25 cellular contexts compared by ENCODE assay signal in genomic region chr7:51995780-51996179, GRCh38.
"Had no signal": no experiment of that assay in that cellular context is flagged by ENCODE, and none has a peak within 500 bp of the region (broad histone marks: within the 10 kb centered on the region; RNA-seq: fewer than 3 reads in every experiment).

No MANE protein-coding gene starts in this region.

- H3K9me3 ChIP-seq: ovary, right lobe of liver, thoracic aorta, thyroid gland, vagina had no signal

- H2AFZ ChIP-seq: parathyroid adenoma had no signal

- H3K36me3 ChIP-seq: ovary, right lobe of liver, sigmoid colon, stomach, thoracic aorta, thyroid gland, tibial nerve, upper lobe of left lung, vagina had no signal

- H3K27ac ChIP-seq: ovary, parathyroid adenoma, psoas muscle, right lobe of liver, sigmoid colon, stomach, thoracic aorta, thyroid gland, tibial nerve, upper lobe of left lung, vagina had no signal

- ATAC-seq: naive thymus-derived CD8-positive, alpha-beta T cell; natural killer cell treated with Interleukin-12 subunit alpha and Interleukin-12 subunit beta and Interleukin-15 and Interleukin-18, amount 100 ng/mL, for 72 hours; psoas muscle; stimulated activated effector memory CD8-positive, alpha-beta T cell treated with anti-CD3 and anti-CD28 coated beads, Interleukin-12 subunit alpha, Interleukin-12 subunit beta, amount 100 ng/mL, for 72 hours had no signal

- H3K4me1 ChIP-seq: parathyroid adenoma, psoas muscle, right lobe of liver, sigmoid colon, stomach, thyroid gland, tibial nerve, upper lobe of left lung, vagina had no signal

- DNase-seq: naive B cell; naive thymus-derived CD8-positive, alpha-beta T cell; nephron progenitor cell; occipital lobe; ovary; posterior cingulate gyrus; psoas muscle; right lobe of liver; sigmoid colon; small intestine; stimulated activated CD4-positive, alpha-beta T cell treated with anti-CD3 and anti-CD28 coated beads, Interleukin-15, amount 100 ng/mL, for 24 hours; stimulated activated CD4-positive, alpha-beta T cell treated with anti-CD3 and anti-CD28 coated beads, Interleukin-2, amount 100 ng/mL, for 24 hours; stimulated activated CD4-positive, alpha-beta T cell treated with anti-CD3 and anti-CD28 coated beads, Interleukin-2, amount 100 ng/mL, for 48 hours; stimulated activated CD4-positive, alpha-beta T cell treated with anti-CD3 and anti-CD28 coated beads, Interleukin-4, amount 100 ng/mL, for 24 hours; stimulated activated naive CD4-positive, alpha-beta T cell treated with Interleukin-2 at 50 U/mL for 16 hours; stomach; thyroid gland; trophoblast cell; upper lobe of left lung had no signal

- H3K9ac ChIP-seq: parathyroid adenoma had no signal

- H3K27me3 ChIP-seq: ovary, right lobe of liver, sigmoid colon, stomach, thyroid gland, tibial nerve, upper lobe of left lung, vagina had no signal

- H3K4me3 ChIP-seq: ovary, psoas muscle, right lobe of liver, sigmoid colon, stomach, thoracic aorta, thyroid gland, tibial nerve, upper lobe of left lung, vagina had no signal
